Comparison of ENCODE assay signal across 8 cellular contexts in genomic region chr9:68241683-68242082, GRCh38. TPM values are rescaled to one million over a fixed set of nuclear protein-coding genes. Genes with fewer than 3 reads are reported as not detected.
DNase-seq lines count a peak whose midpoint lies in the region; ATAC-seq and TF ChIP-seq lines count a peak whose summit lies in the region.
"Not testable (repeated sequence)": the region's sequence is repeated elsewhere in the genome, so short reads cannot be mapped to it uniquely, and the experiment has no call there.

ZNG1C (plus strand) TSS chr9:68241983; CDS start chr9:68242032, 49 bp downstream.

- not testable (repeated sequence) for TF ChIP-seq CTCF in Caco-2 (IDR thresholded peaks at IDR 0.05; ENCODE audit: insufficient read depth in 1 of 2, low read depth in 1 of 2, low read length in 1 of 2, severe bottlenecking in 1 of 2, unreplicated experiment in 1 of 2); Panc1 (IDR thresholded peaks at IDR 0.05); colonic mucosa (IDR thresholded peaks at IDR 0.05); lung (IDR thresholded peaks at IDR 0.05; ENCODE audit: control extremely low read depth, extremely low read depth); ovary (IDR thresholded peaks at IDR 0.05); tibial nerve (IDR thresholded peaks at IDR 0.05)

- H3K27ac ChIP-seq in Panc1 (ENCODE audit: low read length); colonic mucosa; lung (ENCODE audit: low read depth in 1 of 2, low read length in 1 of 2); ovary; tibial nerve: not testable (repeated sequence)

- H3K9me3 ChIP-seq in Caco-2; Panc1 (ENCODE audit: control insufficient read depth, insufficient read depth, low read depth, low read length); colonic mucosa; lung (ENCODE audit: control insufficient read depth in 2 of 2, insufficient read depth in 1 of 2, low read length in 1 of 2); ovary; tibial nerve: not testable (repeated sequence)

- not testable (repeated sequence) for DNase-seq in Caco-2; Panc1 (ENCODE audit: low read depth, low spot score); activated T-cell treated with anti-CD3 and anti-CD28 coated beads, Interleukin-2, amount 50 U/mL, for 4 hours; colonic mucosa; glomerular endothelial cell (ENCODE audit: extremely low read depth, low read depth, low spot score); lung (ENCODE audit: low spot score); ovary; tibial nerve (ENCODE audit: low spot score in 2 of 2)

- ATAC-seq in Panc1; activated T-cell treated with anti-CD3 and anti-CD28 coated beads, Interleukin-2, amount 50 U/mL, for 4 hours; lung (ENCODE audit: insufficient read depth, low FRiP score): not testable (repeated sequence)

- intact Hi-C loops in Caco-2 (cut with micrococcal nuclease; ENCODE audit: unreplicated experiment); Panc1 (cut with micrococcal nuclease; ENCODE audit: unreplicated experiment); colonic mucosa (cut with DNase I); ovary (cut with DNase I): not testable (repeated sequence)

- not testable (repeated sequence) for H3K27me3 ChIP-seq in Caco-2 (replicated peaks; ENCODE audit: control insufficient read depth, insufficient read depth, low read length); Panc1 (ENCODE audit: control insufficient read depth, insufficient read depth, low read length); colonic mucosa; lung (ENCODE audit: control insufficient read depth, insufficient read depth); ovary; tibial nerve

- BruUV-seq in Caco-2 (replicated peaks; lab: Mats Ljungman, UMichigan); Panc1 (replicated peaks; lab: Mats Ljungman, UMichigan): not testable (repeated sequence)

- not testable (repeated sequence) for H3K36me3 ChIP-seq in Caco-2 (ENCODE audit: control insufficient read depth, insufficient read depth, low read length); Panc1 (ENCODE audit: control insufficient read depth, insufficient read depth, low read length); colonic mucosa; lung (ENCODE audit: control insufficient read depth in 2 of 2, insufficient read depth in 2 of 2, low read length in 2 of 2); ovary; tibial nerve

- H3K36me3 Mint-ChIP-seq in Caco-2 (ENCODE audit: insufficient read depth, unreplicated experiment); activated T-cell treated with anti-CD3 and anti-CD28 coated beads, Interleukin-2, amount 50 U/mL, for 4 hours (ENCODE audit: insufficient read depth): not testable (repeated sequence)

- POLR2A ChIA-PET in Caco-2 (lab: Charles Lee); Panc1 (lab: Charles Lee): not testable (repeated sequence)

- CTCF ChIA-PET in Caco-2 (lab: Charles Lee); Panc1 (lab: Charles Lee): not testable (repeated sequence)

- no CpG with 5 or more reads among the region's 32 CpGs for WGBS in lung, 2 donors
- no CpG with 5 or more reads among the region's 32 CpGs for WGBS in ovary, 3 donors
- WGBS in tibial nerve, 2 donors, result no CpG with 5 or more reads among the region's 32 CpGs

- not testable (repeated sequence) for H3K27ac Mint-ChIP-seq in Caco-2 (ENCODE audit: unreplicated experiment)

- not testable (repeated sequence) for H3K4me1 Mint-ChIP-seq in Caco-2 (ENCODE audit: low read depth, unreplicated experiment); activated T-cell treated with anti-CD3 and anti-CD28 coated beads, Interleukin-2, amount 50 U/mL, for 4 hours (ENCODE audit: low read depth)

- not testable (repeated sequence) for H3K4me3 ChIP-seq in Caco-2 (ENCODE audit: low read depth, low read length); Panc1 (ENCODE audit: low read depth in 2 of 2, low read length in 2 of 2); colonic mucosa; lung; ovary; tibial nerve

- TF ChIP-seq POLR2A in ovary (IDR thresholded peaks at IDR 0.05); tibial nerve (IDR thresholded peaks at IDR 0.05): not testable (repeated sequence)

- in situ Hi-C loops in Panc1 (cut with HindIII; ENCODE audit: low pct_unique_long_range_greater_than_20kb, low sequenced_read_pairs), result not testable (repeated sequence)

- H3K9ac ChIP-seq in colonic mucosa (ENCODE audit: low read depth in 2 of 2, low read length in 2 of 2), result not testable (repeated sequence)

- not testable (repeated sequence) for TF ChIP-seq EP300 in ovary (IDR thresholded peaks at IDR 0.05); tibial nerve (IDR thresholded peaks at IDR 0.05)

- not testable (repeated sequence) for H3K9me3 Mint-ChIP-seq in Caco-2 (ENCODE audit: unreplicated experiment); activated T-cell treated with anti-CD3 and anti-CD28 coated beads, Interleukin-2, amount 50 U/mL, for 4 hours

- H3K27me3 Mint-ChIP-seq in Caco-2 (ENCODE audit: insufficient read depth, unreplicated experiment); activated T-cell treated with anti-CD3 and anti-CD28 coated beads, Interleukin-2, amount 50 U/mL, for 4 hours (ENCODE audit: low read depth): not testable (repeated sequence)

- H3K4me1 ChIP-seq in Caco-2; Panc1 (ENCODE audit: control insufficient read depth, insufficient read depth, low read length); colonic mucosa; lung (ENCODE audit: control insufficient read depth in 2 of 2, insufficient read depth in 2 of 2, low read length in 2 of 2); ovary (ENCODE audit: insufficient read depth); tibial nerve: not testable (repeated sequence)

- H3K4me3 Mint-ChIP-seq in Caco-2 (ENCODE audit: unreplicated experiment); activated T-cell treated with anti-CD3 and anti-CD28 coated beads, Interleukin-2, amount 50 U/mL, for 4 hours: not testable (repeated sequence)

RNA-seq across cellular contexts. Expression of gene ZNG1C, which starts in this region (rescaled TPM):
- total RNA-seq in Caco-2 (2022) (24.8 and 29.3 TPM in 2 replicates), Panc1 (2021; ENCODE audit: unreplicated experiment) (22.4 TPM), colonic mucosa (10 to 100 TPM; 22.5 to 29.6 TPM), glomerular endothelial cell (16.7 and 21.6 TPM in 2 replicates), lung (10 to 100 TPM; 30.7 to 31.6 TPM), ovary (10 to 100 TPM; 18.3 to 28.9 (median 20.6) TPM), tibial nerve (10 to 100 TPM; 12.2 to 24.6 (median 18.1) TPM)
- 47.5 TPM for polyA plus RNA-seq in Panc1 (2012; ENCODE audit: insufficient read length)
- total RNA-seq in activated T-cell treated with anti-CD3 and anti-CD28 coated beads, Interleukin-2, amount 50 U/mL, for 4 hours, result 10 to 100 TPM; 42.3 to 51.1 (median 43.4) TPM
- polyA plus RNA-seq in lung (10 to 100 TPM; 12.6 to 14.6 TPM), ovary (10 to 100 TPM; 10.3 to 19.8 TPM)
